In the genomic region with DNA sequence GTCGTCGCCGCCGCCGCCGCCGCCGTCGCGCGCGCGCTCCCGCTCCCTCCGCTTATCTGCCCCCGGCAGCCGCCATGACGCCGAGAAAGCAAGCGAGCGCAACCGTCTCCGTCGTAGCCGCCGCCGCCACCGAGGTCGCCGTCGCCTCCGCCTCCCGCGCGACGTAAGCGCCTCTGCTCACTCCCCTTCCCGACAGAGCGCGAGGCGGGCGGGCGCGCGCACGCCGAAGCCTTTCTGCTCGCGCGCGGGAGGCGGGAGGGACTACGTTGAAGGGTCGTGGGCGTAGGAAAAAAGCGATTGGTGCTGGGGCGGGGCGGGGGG, we compare ENCODE assay signal across 8 cellular contexts. TPM values are rescaled to one million over a fixed set of nuclear protein-coding genes. Genes with fewer than 3 reads are reported as not detected.
DNase-seq lines count a peak whose midpoint lies in the region; ATAC-seq, FAIRE-seq and TF ChIP-seq lines count a peak whose summit lies in the region.

A gene (minus strand): TSS at position 206 of the 321 bp plus-strand sequence. CDS start 2,621 bp downstream, outside the sequence.

- H3K27me3 ChIP-seq in Caco-2 (replicated peaks; ENCODE audit: control insufficient read depth, insufficient read depth, low read length): no peaks in the 10 kb centered on the region
- H3K27me3 ChIP-seq in HUES48 (ENCODE audit: control insufficient read depth, insufficient read depth, low read length): no peaks in the 10 kb centered on the region
- H3K27me3 ChIP-seq in H1 (replicated peaks in 1 of 4; ENCODE audit: control insufficient read depth in 3 of 4, extremely low read depth in 1 of 4, insufficient read depth in 3 of 4, low read length in 3 of 4): no peaks in the 10 kb centered on the region

- TF ChIP-seq EP300 in H1 (IDR thresholded peaks at IDR 0.05; ENCODE audit: borderline replicate concordance in 1 of 2, low read depth in 2 of 2, low read length in 2 of 2): no peak

- WGBS in H1 (ENCODE audit: extremely low coverage in 1 of 2, insufficient coverage in 1 of 2, insufficient read length in 1 of 2, insufficient replicate concordance in 2 of 2, low coverage in 1 of 2, low lambda C conversion rate in 2 of 2, missing lambda C conversion rate in 1 of 2), 2 experiments: 0% methylated on average over 12 of the region's 58 CpGs; no CpG with 5 or more reads in 1 of the 2 experiments

- no peak within 1 kb of the TSS for H3K23ac ChIP-seq in H1 (ENCODE audit: insufficient read length)

- peak within 1 kb of the TSS; percentile 53 for H3K4ac ChIP-seq in H1 (replicated peaks; ENCODE audit: insufficient read length, low read depth, low read length)

- H3K4me1 Mint-ChIP-seq in Caco-2 (ENCODE audit: low read depth, unreplicated experiment): no peaks in the 10 kb centered on the region
- peaks cover 27% of the 10 kb centered on the region for H3K4me1 Mint-ChIP-seq in mesothelial cell of epicardium

- H2AK5ac ChIP-seq in H1 (ENCODE audit: low read depth, low read length): no peak within 1 kb of the TSS

- H3K14ac ChIP-seq in H1 (ENCODE audit: insufficient read length): no peak within 1 kb of the TSS

- peak within 1 kb of the TSS; percentile 78 to 94 for H3K4me2 ChIP-seq in H1 (ENCODE audit: insufficient read depth in 1 of 2, low read depth in 2 of 2, low read length in 2 of 2)

- H3K4me1 ChIP-seq in Caco-2: 0 out of 2 replicates have a peak, but pooled peaks cover 2% of the 10 kb centered on the region
- peaks cover 13% of the 10 kb centered on the region for H3K4me1 ChIP-seq in HUES48 (ENCODE audit: control insufficient read depth, insufficient read depth, low read length)
- peaks cover 0 to 3% (median 0%) of the 10 kb centered on the region in 4 experiments; a peak in 1 of 7 replicates for H3K4me1 ChIP-seq in H1 (replicated peaks in 1 of 4; ENCODE audit: control insufficient read depth in 3 of 4, insufficient read depth in 4 of 4, low read length in 3 of 4)

- peak within 1 kb of the TSS; percentile 97 for H4K8ac ChIP-seq in H1 (ENCODE audit: extremely low read depth, insufficient read depth, low read length)

- H3K27me3 Mint-ChIP-seq in Caco-2 (ENCODE audit: insufficient read depth, unreplicated experiment) (no peaks in the 10 kb centered on the region), mesothelial cell of epicardium (ENCODE audit: low read depth) (no peaks in the 10 kb centered on the region)

- peak within 1 kb of the TSS; percentile 87 for H3K56ac ChIP-seq in H1 (replicated peaks; ENCODE audit: insufficient read length, low read depth, low read length)

- DNase-seq in Caco-2 (peak; percentile 96), NOMO-1 treated with dmso at 0.1 percent for 144 hours (lab: John Stamatoyannopoulos, UW; ENCODE audit: unreplicated experiment) (peak; percentile 90), H1 (ENCODE audit: low read depth in 1 of 2, low spot score in 2 of 2) (peak; percentile 87 to 88), mesothelial cell of epicardium (ENCODE audit: low spot score in 2 of 2, unreplicated experiment in 2 of 2) (peak; percentile 84 to 91)
- peak; percentile 87 for DNase-seq in activated CD8-positive, alpha-beta memory T cell treated with anti-CD3 and anti-CD28 coated beads, Interleukin-2, amount 50 U/mL, for 1 hour (ENCODE audit: extremely low read depth)
- peak; percentile 87 to 89 for DNase-seq in stimulated activated CD8-positive, alpha-beta memory T cell treated with anti-CD3 and anti-CD28 coated beads, Interleukin-15, amount 100 ng/mL, for 4 hours (ENCODE audit: low read depth in 2 of 2)

- H3K36me3 ChIP-seq in Caco-2 (ENCODE audit: control insufficient read depth, insufficient read depth, low read length) (no peaks in the 10 kb centered on the region), HUES48 (ENCODE audit: control insufficient read depth, insufficient read depth, low read length) (peaks cover 26% of the 10 kb centered on the region), H1 (ENCODE audit: control insufficient read depth in 2 of 4, insufficient read depth in 4 of 4, low read length in 3 of 4) (peaks cover 0 to 24% (median 6%) of the 10 kb centered on the region in 4 experiments; a peak in 5 of 8 replicates)

- peak within 1 kb of the TSS; percentile 65 for H4K91ac ChIP-seq in H1 (replicated peaks; ENCODE audit: insufficient read length, low read length)

- H2BK20ac ChIP-seq in H1 (ENCODE audit: low read length): no peak within 1 kb of the TSS

- H3K27ac Mint-ChIP-seq in Caco-2 (ENCODE audit: unreplicated experiment) (peak within 1 kb of the TSS; percentile 98), mesothelial cell of epicardium (peak within 1 kb of the TSS; percentile 99)

- TF ChIP-seq RAD21 in H1 (IDR thresholded peaks at IDR 0.05 in 1 of 2, conservative IDR thresholded peaks at IDR 0.05 in 1 of 2; ENCODE audit: low read depth in 2 of 2, low read length in 2 of 2): no peak

- TF ChIP-seq CTCF in Caco-2 (IDR thresholded peaks at IDR 0.05; ENCODE audit: insufficient read depth in 1 of 2, low read depth in 1 of 2, low read length in 1 of 2, severe bottlenecking in 1 of 2, unreplicated experiment in 1 of 2) (no peak), H1 (IDR thresholded peaks at IDR 0.05; ENCODE audit: control extremely low read depth in 1 of 3, insufficient read depth in 1 of 3, low read depth in 1 of 3, low read length in 3 of 3) (no peak), mesothelial cell of epicardium (IDR thresholded peaks at IDR 0.05; ENCODE audit: unreplicated experiment) (no peak)

- no peak for FAIRE-seq in H1 (lab: Jason Lieb, UNC)

- TF ChIP-seq POLR2A in H1 (IDR thresholded peaks at IDR 0.05; ENCODE audit: control extremely low read depth in 1 of 2, low read depth in 2 of 2, low read length in 2 of 2): peak; percentile 54 to 84; a peak in 2 of 3 replicates

- BruUV-seq in Caco-2 (replicated peaks; lab: Mats Ljungman, UMichigan): no TSS peak

- peak within 1 kb of the TSS; percentile 79 for H3K4me3 Mint-ChIP-seq in Caco-2 (ENCODE audit: unreplicated experiment)
- H3K4me3 Mint-ChIP-seq in mesothelial cell of epicardium: peak within 1 kb of the TSS; percentile 82

- H3K27ac ChIP-seq in HUES48 (ENCODE audit: low read depth, low read length) (peak within 1 kb of the TSS; percentile 98), H1 (ENCODE audit: low read depth, low read length) (peak within 1 kb of the TSS; percentile 89)

- CTCF ChIA-PET in Caco-2 (lab: Charles Lee) (interaction anchor here (1.7 kb wide), 1 partner anchor 104 kb away, joined by 3 read pairs; no protein-coding TSS in a partner anchor), H1 (lab: Charles Lee; ENCODE audit: partially characterized antibody) (interaction anchor here (1.7 to 2.1 kb wide), 3 partner anchors 15 to 96 kb away, joined by 3 to 7 read pairs (median 5); no protein-coding TSS in a partner anchor)

- H3K23me2 ChIP-seq in H1 (ENCODE audit: low read depth, low read length): peaks cover 11% of the 10 kb centered on the region

- H2BK120ac ChIP-seq in H1 (replicated peaks; ENCODE audit: low read depth, low read length): no peak within 1 kb of the TSS

- peaks cover 4 to 54% of the 10 kb centered on the region in 2 experiments; a peak in 3 of 4 replicates for H3K79me2 ChIP-seq in H1 (ENCODE audit: control insufficient read depth in 1 of 2, insufficient read depth in 2 of 2, low read length in 2 of 2)

- H4K20me1 ChIP-seq in H1 (replicated peaks in 1 of 2; ENCODE audit: control insufficient read depth in 1 of 2, insufficient read depth in 2 of 2, low read length in 2 of 2): no peaks in the 10 kb centered on the region

- H3K9me3 ChIP-seq in Caco-2 (no peaks in the 10 kb centered on the region), HUES48 (ENCODE audit: control insufficient read depth, insufficient read depth, low read length) (no peaks in the 10 kb centered on the region), H1 (ENCODE audit: insufficient read depth in 2 of 2, low read depth in 1 of 2, low read length in 1 of 2) (no peaks in the 10 kb centered on the region)

- peak; percentile 56 for ATAC-seq in GM21381 (IDR thresholded peaks at IDR 0.05; ENCODE audit: unreplicated experiment)

- peak within 1 kb of the TSS; percentile 83 for H3K9ac ChIP-seq in HUES48 (ENCODE audit: low read depth, low read length)
- H3K9ac ChIP-seq in H1 (replicated peaks in 1 of 4; ENCODE audit: extremely low read depth in 1 of 4, low read depth in 3 of 4, low read length in 3 of 4): peak within 1 kb of the TSS; percentile 76 to 92 (median 86)

- H3K36me3 Mint-ChIP-seq in Caco-2 (ENCODE audit: insufficient read depth, unreplicated experiment): peaks cover 39% of the 10 kb centered on the region
- H3K36me3 Mint-ChIP-seq in mesothelial cell of epicardium: peaks cover 9% of the 10 kb centered on the region

- intact Hi-C loops in Caco-2 (cut with micrococcal nuclease; ENCODE audit: unreplicated experiment): loop anchor here (1.0 to 10.0 kb wide), 7 partner anchors 10 to 1994 kb away; a partner anchor contains a TSS

- H3K4me3 ChIP-seq in Caco-2 (ENCODE audit: low read depth, low read length): peak within 1 kb of the TSS; percentile 83
- peak within 1 kb of the TSS; percentile 84 for H3K4me3 ChIP-seq in HUES48 (ENCODE audit: low read depth, low read length)
- peak within 1 kb of the TSS; percentile 60 to 90 (median 87) for H3K4me3 ChIP-seq in H1 (ENCODE audit: extremely low read depth in 1 of 4, insufficient read depth in 2 of 4, low read depth in 3 of 4, low read length in 4 of 4)

- no peak within 1 kb of the TSS for H2BK15ac ChIP-seq in H1 (ENCODE audit: low read length)

- peak within 1 kb of the TSS; percentile 84 for H2BK5ac ChIP-seq in H1 (ENCODE audit: low read depth, low read length)

- H4K5ac ChIP-seq in H1 (ENCODE audit: insufficient read length, low read depth, low read length): peak within 1 kb of the TSS; percentile 85

- H2BK12ac ChIP-seq in H1 (ENCODE audit: low read depth, low read length): no peak within 1 kb of the TSS

- H2AFZ ChIP-seq in H1 (ENCODE audit: low read length): peak within 1 kb of the TSS; percentile 89; the same call in 1 of the 2 replicates

- H3K18ac ChIP-seq in H1 (ENCODE audit: extremely low read depth, low read length): peak within 1 kb of the TSS; percentile 68

- H3K9me3 Mint-ChIP-seq in Caco-2 (ENCODE audit: unreplicated experiment) (no peaks in the 10 kb centered on the region), mesothelial cell of epicardium (no peaks in the 10 kb centered on the region)

- POLR2A ChIA-PET in Caco-2 (lab: Charles Lee) (interaction anchor here (2.3 kb wide), 1 partner anchor 97 kb away, joined by 11 read pairs; no protein-coding TSS in a partner anchor), H1 (lab: Charles Lee; ENCODE audit: partially characterized antibody) (interaction anchor here (0.8 to 4.2 kb wide), 10 partner anchors 9 to 112 kb away, joined by 3 to 12 read pairs (median 4); no protein-coding TSS in a partner anchor)

- no peaks in the 10 kb centered on the region; the same call in 1 of the 2 replicates for H3K79me1 ChIP-seq in H1 (ENCODE audit: low read depth, low read length)

RNA-seq across cellular contexts. Expression of the gene that starts here (rescaled TPM):
- total RNA-seq in Caco-2 (2022) (51.1 and 52.5 TPM in 2 replicates), mesothelial cell of epicardium (47.6 to 49.0 TPM (median 47.8 TPM) in 3 replicates)
- 50.8 and 53.0 TPM in 2 replicates for total RNA-seq in H1 (2021; fragmentation: NEBNext Ultra II Directional; extraction: Animal tissue kit (Norgen Biotek cat#: 25700))
- 5.7 and 15.6 TPM in 2 replicates for polyA plus RNA-seq in H1 (2011; rRNA removed)
- 18.0 TPM for polyA plus RNA-seq in H1 (2011; cell fraction: cytosol; rRNA removed)
- 13.4 TPM for polyA plus RNA-seq in H1 (2011; cell fraction: nucleus; rRNA removed)
- 18.0 to 40.3 TPM (median 21.5 TPM) in 4 replicates for polyA plus RNA-seq in H1 (2012, experiment 1 of 2)
- polyA plus RNA-seq in H1 (2012, experiment 2 of 2): 1.6 TPM
- polyA plus RNA-seq in H1 (2013, experiment 1 of 2): 32.6 TPM
- polyA plus RNA-seq in H1 (2013, experiment 2 of 2): 30.9 TPM
- polyA minus RNA-seq in H1 (2011; rRNA and poly(A)+ RNA removed): 28.8 and 47.1 TPM in 2 replicates
- 33.7 TPM for polyA minus RNA-seq in H1 (2011; cell fraction: cytosol; rRNA and poly(A)+ RNA removed)
- polyA minus RNA-seq in H1 (2011; cell fraction: nucleus; rRNA and poly(A)+ RNA removed): 81.3 TPM

Comparison
In these comparisons a context has a peak if more than half of its experiments do, and no peak if none do; other contexts are left out.
1. Peak in every context shown above with its lines: DNase-seq, ATAC-seq, H3K4me3 ChIP-seq and H3K27ac ChIP-seq.